ENCODE assay signal across 19 cellular contexts in genomic region chr18:74534981-74535649, GRCh38. TPM values are rescaled to one million over a fixed set of nuclear protein-coding genes. Genes with fewer than 3 reads are reported as not detected.
DNase-seq lines count a peak whose midpoint lies in the region; ATAC-seq lines count a peak whose summit lies in the region.
"Had no signal": no experiment of that assay in that cellular context is flagged by ENCODE, and none has a peak within 500 bp of the region (broad histone marks: within the 10 kb centered on the region; RNA-seq: fewer than 3 reads in every experiment).

No MANE protein-coding gene starts in this region.

- H3K4me1 Mint-ChIP-seq in activated naive CD8-positive, alpha-beta T cell treated with anti-CD3 and anti-CD28 coated beads for 36 hours, result no peaks in the 10 kb centered on the region
- H3K4me1 Mint-ChIP-seq: activated CD8-positive, alpha-beta memory T cell treated with anti-CD3 and anti-CD28 coated beads, Interleukin-2, amount 10 ng/mL, durations not matched to agents 7 days and 5 days; brain; memory B cell; stimulated activated naive CD8-positive, alpha-beta T cell treated with anti-CD3 and anti-CD28 coated beads, Interleukin-15, amount 100 ng/mL, for 72 hours had no signal

- H3K9me3 Mint-ChIP-seq in activated naive CD8-positive, alpha-beta T cell treated with anti-CD3 and anti-CD28 coated beads for 36 hours, result no peaks in the 10 kb centered on the region
- H3K9me3 Mint-ChIP-seq: CD8-positive, alpha-beta memory T cell; memory B cell; stimulated activated naive CD8-positive, alpha-beta T cell treated with anti-CD3 and anti-CD28 coated beads, Interleukin-15, amount 100 ng/mL, for 72 hours had no signal

- peak; percentile 87 for ATAC-seq in HG02678 (IDR thresholded peaks at IDR 0.05; ENCODE audit: unreplicated experiment)
- ATAC-seq: activated CD8-positive, alpha-beta memory T cell treated with anti-CD3 and anti-CD28 coated beads, Interleukin-2, amount 10 ng/mL, durations not matched to agents 7 days and 5 days; PC-3; stimulated activated naive CD8-positive, alpha-beta T cell treated with anti-CD3 and anti-CD28 coated beads, Interleukin-15, amount 100 ng/mL, for 72 hours had no signal

- H3K27ac ChIP-seq in temporal lobe (ENCODE audit: low read depth, low read length), result peak overlapping the region; percentile 97

- H3K27me3 Mint-ChIP-seq in activated naive CD8-positive, alpha-beta T cell treated with anti-CD3 and anti-CD28 coated beads for 36 hours, result peaks cover 4% of the 10 kb centered on the region

- no peak overlapping the region for H3K4me3 Mint-ChIP-seq in activated naive CD8-positive, alpha-beta T cell treated with anti-CD3 and anti-CD28 coated beads for 36 hours
- H3K4me3 Mint-ChIP-seq: activated CD8-positive, alpha-beta memory T cell treated with anti-CD3 and anti-CD28 coated beads, Interleukin-2, amount 10 ng/mL, durations not matched to agents 7 days and 5 days; brain; CD8-positive, alpha-beta memory T cell; memory B cell; stimulated activated naive CD8-positive, alpha-beta T cell treated with anti-CD3 and anti-CD28 coated beads, Interleukin-15, amount 100 ng/mL, for 72 hours had no signal

- H3K27ac Mint-ChIP-seq in activated naive CD8-positive, alpha-beta T cell treated with anti-CD3 and anti-CD28 coated beads for 36 hours, result no peak overlapping the region
- H3K27ac Mint-ChIP-seq: activated CD8-positive, alpha-beta memory T cell treated with anti-CD3 and anti-CD28 coated beads, Interleukin-2, amount 10 ng/mL, durations not matched to agents 7 days and 5 days; brain; memory B cell; stimulated activated naive CD8-positive, alpha-beta T cell treated with anti-CD3 and anti-CD28 coated beads, Interleukin-15, amount 100 ng/mL, for 72 hours had no signal

- DNase-seq in NCI-H146 (lab: John Stamatoyannopoulos, UW) (peak; percentile 36), NCI-H146 treated with DMSO at 0.1 percent for 48 hours (lab: John Stamatoyannopoulos, UW; ENCODE audit: unreplicated experiment) (no peak), NCI-H69 (lab: John Stamatoyannopoulos, UW) (peak; percentile 79), iPS-NIHi7 (ENCODE audit: extremely low spot score) (no peak), NCI-H345 (lab: John Stamatoyannopoulos, UW) (no peak)
- no peak for DNase-seq in activated naive CD8-positive, alpha-beta T cell treated with anti-CD3 and anti-CD28 coated beads for 36 hours
- DNase-seq: 8988T; activated CD8-positive, alpha-beta memory T cell treated with anti-CD3 and anti-CD28 coated beads, Interleukin-2, amount 10 ng/mL, durations not matched to agents 7 days and 5 days; activated naive CD4-positive, alpha-beta T cell; CD8-positive, alpha-beta memory T cell; effector memory CD4-positive, alpha-beta T cell; PC-3; stimulated activated naive CD8-positive, alpha-beta T cell treated with anti-CD3 and anti-CD28 coated beads, Interleukin-15, amount 100 ng/mL, for 72 hours had no signal

- H3K36me3 Mint-ChIP-seq in activated naive CD8-positive, alpha-beta T cell treated with anti-CD3 and anti-CD28 coated beads for 36 hours, result no peaks in the 10 kb centered on the region
- H3K36me3 Mint-ChIP-seq: activated CD8-positive, alpha-beta memory T cell treated with anti-CD3 and anti-CD28 coated beads, Interleukin-2, amount 10 ng/mL, durations not matched to agents 7 days and 5 days; brain; CD8-positive, alpha-beta memory T cell; memory B cell had no signal

RNA-seq across cellular contexts. Expression of gene CNDP1, which starts 0.8 kb away (rescaled TPM):
- 0.49 TPM for total RNA-seq in temporal lobe
- total RNA-seq in activated naive CD8-positive, alpha-beta T cell treated with anti-CD3 and anti-CD28 coated beads for 36 hours, result not detected
- total RNA-seq: H4, PC-3, smooth muscle cell had no signal

RNA-seq across cellular contexts. Expression of gene CNDP2, which starts 39.0 kb away (rescaled TPM):
- 35.7 TPM for total RNA-seq in temporal lobe
- 100 to 1,000 TPM; 201 to 207 TPM for total RNA-seq in activated naive CD8-positive, alpha-beta T cell treated with anti-CD3 and anti-CD28 coated beads for 36 hours

Comparison
In these comparisons a context has a peak if more than half of its experiments do, and no peak if none do; other contexts are left out.
1. DNase-seq: peak in NCI-H146 (single experiment) and NCI-H69 (single experiment); none in NCI-H146 treated with DMSO at 0.1 percent for 48 hours (single experiment), iPS-NIHi7 (single experiment), NCI-H345 (single experiment) and activated naive CD8-positive, alpha-beta T cell treated with anti-CD3 and anti-CD28 coated beads for 36 hours (single experiment).